1 cellular context compared by ENCODE assay signal in genomic region chr14:67701477-67701936, GRCh38.
TF ChIP-seq lines count a peak whose summit lies in the region.

Gene RDH12, plus strand, starts transcription at chr14:67701886. Its CDS starts 20,757 bp downstream, at chr14:67722643.

TF ChIP-seq in HEK293, 187 proteins besides CTCF, POLR2A, EP300 and RAD21:
- peak; percentile 93 for TF ChIP-seq ZBTB49 (tag by site-specific recombination; IDR thresholded peaks at IDR 0.05; ENCODE audit: low read depth)
